Comparison of ENCODE assay signal across 19 cellular contexts in the genomic region with DNA sequence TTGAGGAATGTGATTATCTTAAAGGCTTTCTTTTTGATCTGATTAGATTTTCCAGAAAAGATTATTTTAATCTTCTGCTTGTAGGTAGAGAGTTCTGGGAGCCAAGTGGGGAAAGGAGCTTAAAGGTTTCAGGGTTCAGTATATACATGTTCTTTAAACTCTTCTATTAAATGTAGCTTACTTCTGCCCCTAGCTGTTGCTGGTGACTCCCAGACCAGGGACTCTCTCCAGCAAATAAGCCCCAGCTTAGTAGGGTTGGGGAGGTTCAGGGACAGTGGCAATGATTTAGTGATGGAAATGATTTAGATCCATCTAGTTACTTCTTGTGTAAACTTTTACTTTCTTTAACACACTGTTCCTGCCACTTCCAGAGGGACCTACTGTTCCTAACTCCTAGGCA.
DNase-seq lines count a peak whose midpoint lies in the region; ATAC-seq and TF ChIP-seq lines count a peak whose summit lies in the region.
"Had no signal": no experiment of that assay in that cellular context is flagged by ENCODE, and none has a peak within 500 bp of the region (broad histone marks: within the 10 kb centered on the region; RNA-seq: fewer than 3 reads in every experiment).

No MANE protein-coding gene starts in this region.

- H3K27ac Mint-ChIP-seq in activated CD4-positive, alpha-beta T cell treated with anti-CD3 and anti-CD28 coated beads, Interleukin-2, amount 10 ng/mL, durations not matched to agents 24 days and 14 days = no peak overlapping the region
- H3K27ac Mint-ChIP-seq: HFFc6 had no signal

- no peaks in the 10 kb centered on the region for H4K20me1 ChIP-seq in SK-N-SH (ENCODE audit: insufficient read depth)
- H4K20me1 ChIP-seq: BLaER1 had no signal

- H3K4me3 ChIP-seq in SK-N-SH (ENCODE audit: low read depth in 2 of 2, low read length in 1 of 2) (no peak overlapping the region), adipocyte (ENCODE audit: low read length) (no peak overlapping the region), fibroblast of pulmonary artery (replicated peaks; ENCODE audit: low read depth, low read length) (no peak overlapping the region)
- H3K4me3 ChIP-seq: BLaER1, GM12878, K562 had no signal

- H3K9ac ChIP-seq in SK-N-SH (no peak overlapping the region), adipocyte (ENCODE audit: low read length) (no peak overlapping the region)
- H3K9ac ChIP-seq: BLaER1 had no signal

- peaks cover 7% of the 10 kb centered on the region for H3K9me3 Mint-ChIP-seq in activated CD4-positive, alpha-beta T cell treated with anti-CD3 and anti-CD28 coated beads, Interleukin-2, amount 10 ng/mL, durations not matched to agents 24 days and 14 days
- H3K9me3 Mint-ChIP-seq: HFFc6 had no signal

- DNase-seq in SK-N-SH (no peak), adipocyte (ENCODE audit: low read depth) (peak; percentile 44), fibroblast of pulmonary artery (ENCODE audit: low read depth) (no peak), NCI-H2107 treated with DMSO at 0.1 percent for 48 hours (lab: John Stamatoyannopoulos, UW; ENCODE audit: unreplicated experiment) (no peak), mesenteric fat pad (ENCODE audit: low spot score) (no peak)
- no peak for DNase-seq in activated CD4-positive, alpha-beta T cell treated with anti-CD3 and anti-CD28 coated beads, Interleukin-2, amount 10 ng/mL, durations not matched to agents 24 days and 14 days
- DNase-seq in activated CD4-positive, alpha-beta T cell treated with anti-CD3 and anti-CD28 coated beads, Interleukin-2, amount 50 U/mL, for 48 hours = no peak
- DNase-seq: DMS53, HFFc6, NCI-H1436 treated with DMSO at 0.1 percent for 48 hours, NCI-H2081 treated with DMSO at 0.1 percent for 48 hours, NCI-H345, NCI-H526 treated with DMSO at 0.1 percent for 48 hours had no signal

- H3K36me3 ChIP-seq in SK-N-SH (replicated peaks in 1 of 2; ENCODE audit: control insufficient read depth in 1 of 2, insufficient read depth in 2 of 2, low read length in 1 of 2) = peaks cover 17 to 29% of the 10 kb centered on the region in 2 experiments
- H3K36me3 ChIP-seq in adipocyte (ENCODE audit: control insufficient read depth, insufficient read depth, low read length, severe bottlenecking) = peaks cover 6% of the 10 kb centered on the region

- intact Hi-C loops in activated CD4-positive, alpha-beta T cell treated with anti-CD3 and anti-CD28 coated beads, Interleukin-2, amount 10 ng/mL, durations not matched to agents 24 days and 14 days (cut with micrococcal nuclease) = no loop called here

- TF ChIP-seq CTCF in SK-N-SH (IDR thresholded peaks at IDR 0.05) = no peak
- peak; percentile 19 for TF ChIP-seq CTCF in fibroblast of pulmonary artery (IDR thresholded peaks at IDR 0.05; ENCODE audit: low read length, missing control alignments)

- no peaks in the 10 kb centered on the region for H3K79me2 ChIP-seq in SK-N-SH (ENCODE audit: insufficient read depth)

- TF ChIP-seq EP300 in SK-N-SH (IDR thresholded peaks at IDR 0.05; ENCODE audit: borderline replicate concordance in 1 of 2, low read depth in 1 of 2, low read length in 1 of 2) = no peak

- peak; percentile 87 for ATAC-seq in SK-N-SH treated with all-trans-retinoic acid at 6 μM for 48 hours
- ATAC-seq: GM12878, K562, Right ventricle myocardium inferior had no signal

- H3K4me3 Mint-ChIP-seq in activated CD4-positive, alpha-beta T cell treated with anti-CD3 and anti-CD28 coated beads, Interleukin-2, amount 10 ng/mL, durations not matched to agents 24 days and 14 days = no peak overlapping the region
- H3K4me3 Mint-ChIP-seq: HFFc6 had no signal

- TF ChIP-seq RAD21 in SK-N-SH (IDR thresholded peaks at IDR 0.05; ENCODE audit: low read length) = no peak

- no peak overlapping the region for H3K4me2 ChIP-seq in SK-N-SH
- H3K4me2 ChIP-seq: BLaER1 had no signal

- no peaks in the 10 kb centered on the region for H3F3A ChIP-seq in SK-N-SH (replicated peaks; ENCODE audit: insufficient read depth)

- no peaks in the 10 kb centered on the region for H3K9me2 ChIP-seq in SK-N-SH

- CTCF ChIA-PET in SK-N-SH (lab: Yijun Ruan, JAX) = interaction anchor here (0.9 to 1.3 kb wide), 3 partner anchors 14 to 280 kb away, joined by 3 to 5 read pairs (median 3); no protein-coding TSS in a partner anchor

- H3K4me1 ChIP-seq in SK-N-SH (ENCODE audit: control insufficient read depth in 1 of 2, insufficient read depth in 2 of 2, low read depth in 1 of 2, low read length in 1 of 2) (peaks cover 0 to 8% of the 10 kb centered on the region in 2 experiments; a peak in 2 of 4 replicates), adipocyte (ENCODE audit: control insufficient read depth, insufficient read depth, low read length) (peaks cover 11% of the 10 kb centered on the region)
- H3K4me1 ChIP-seq: BLaER1 had no signal

- H3K36me3 Mint-ChIP-seq in activated CD4-positive, alpha-beta T cell treated with anti-CD3 and anti-CD28 coated beads, Interleukin-2, amount 10 ng/mL, durations not matched to agents 24 days and 14 days (ENCODE audit: low read depth) = peaks cover 48% of the 10 kb centered on the region

- H3K9me3 ChIP-seq in SK-N-SH = no peaks in the 10 kb centered on the region
- H3K9me3 ChIP-seq in adipocyte (ENCODE audit: control insufficient read depth, low read length) = no peaks in the 10 kb centered on the region

- H3K27ac ChIP-seq in SK-N-SH (ENCODE audit: low read depth in 2 of 2, low read length in 1 of 2) = no peak overlapping the region
- H3K27ac ChIP-seq: 22Rv1, BLaER1 had no signal

- no peaks in the 10 kb centered on the region for H3K27me3 ChIP-seq in SK-N-SH (ENCODE audit: insufficient read depth)
- no peaks in the 10 kb centered on the region for H3K27me3 ChIP-seq in adipocyte (replicated peaks; ENCODE audit: control insufficient read depth, insufficient read depth, low read length)
- H3K27me3 ChIP-seq: BLaER1 had no signal

- POLR2A ChIA-PET in SK-N-SH (lab: Yijun Ruan, JAX) = no interaction called here

- no peaks in the 10 kb centered on the region for H3K4me1 Mint-ChIP-seq in activated CD4-positive, alpha-beta T cell treated with anti-CD3 and anti-CD28 coated beads, Interleukin-2, amount 10 ng/mL, durations not matched to agents 24 days and 14 days

- H2AFZ ChIP-seq in SK-N-SH (ENCODE audit: low read depth) = no peak overlapping the region

- H3K27me3 Mint-ChIP-seq in activated CD4-positive, alpha-beta T cell treated with anti-CD3 and anti-CD28 coated beads, Interleukin-2, amount 10 ng/mL, durations not matched to agents 24 days and 14 days = no peaks in the 10 kb centered on the region

TF ChIP-seq in SK-N-SH treated with all-trans-retinoic acid at 6 μM for 48 hours, 23 proteins besides CTCF, POLR2A, EP300 and RAD21:
- no peak for TF ChIP-seq RARB (CRISPR knock-in tag; IDR thresholded peaks at IDR 0.05)
- peak; percentile 45 for TF ChIP-seq ISL1 (CRISPR knock-in tag; IDR thresholded peaks at IDR 0.05)
TF ChIP-seq in SK-N-SH treated with all-trans-retinoic acid at 6 μM for 48 hours: peak in this region for 1.

TF ChIP-seq in SK-N-SH, 30 proteins besides CTCF, POLR2A, EP300 and RAD21:
- no peak for TF ChIP-seq EZH2phosphoT487 (IDR thresholded peaks at IDR 0.05; ENCODE audit: borderline replicate concordance, low read depth)
